22 cellular contexts compared by ENCODE assay signal in the genomic region with DNA sequence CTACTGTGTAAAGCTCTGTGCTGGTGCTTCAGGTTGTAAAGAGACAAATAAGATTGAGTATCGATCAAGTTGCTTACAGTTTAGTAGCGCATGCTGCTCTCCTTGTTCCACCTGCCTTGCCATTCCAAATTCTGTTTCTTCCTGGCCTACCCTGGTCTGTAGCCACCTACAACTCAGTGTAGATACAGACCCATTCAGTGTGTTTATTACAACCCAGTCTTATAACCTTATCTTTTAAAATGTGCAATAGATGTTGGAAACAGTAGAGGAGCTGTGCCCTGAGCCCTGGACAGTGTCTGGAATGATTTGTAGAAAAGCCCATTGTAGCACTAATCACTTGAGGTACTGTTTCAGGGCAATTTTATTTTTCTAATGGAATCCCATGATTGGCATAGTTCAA.
DNase-seq lines count a peak whose midpoint lies in the region; ATAC-seq, FAIRE-seq and TF ChIP-seq lines count a peak whose summit lies in the region.
"Had no signal": no experiment of that assay in that cellular context is flagged by ENCODE, and none has a peak within 500 bp of the region (broad histone marks: within the 10 kb centered on the region; RNA-seq: fewer than 3 reads in every experiment).

No MANE protein-coding gene starts in this region.

- H4K12ac ChIP-seq in trophoblast cell (ENCODE audit: low read depth, low read length) = no peak overlapping the region

- TF ChIP-seq EP300 in A549 (IDR thresholded peaks at IDR 0.05) = no peak

- CTCF ChIA-PET in A549 (lab: Yijun Ruan, JAX) = interaction anchor here (0.6 to 2.4 kb wide), 6 partner anchors 8 to 68 kb away, joined by 3 to 9 read pairs (median 4); a partner anchor contains a TSS

- no peak for TF ChIP-seq RAD21 in A549 (conservative IDR thresholded peaks at IDR 0.05 in 1 of 2, IDR thresholded peaks at IDR 0.05 in 1 of 2)

- no peak overlapping the region for H3K23ac ChIP-seq in trophoblast cell (ENCODE audit: low read length)

- H3K4ac ChIP-seq in trophoblast cell (ENCODE audit: low read depth, low read length) = no peak overlapping the region

- H3K27me3 ChIP-seq in trophoblast cell (ENCODE audit: insufficient read depth, low read length) (no peaks in the 10 kb centered on the region), MG63 (no peaks in the 10 kb centered on the region)

- peak overlapping the region; percentile 16 for H3K14ac ChIP-seq in trophoblast cell (ENCODE audit: low read length)

- ATAC-seq in A549 (peak in 1 of 2 experiments; percentile 15; a peak in 3 of 6 replicates), GM19455 (IDR thresholded peaks at IDR 0.05; ENCODE audit: unreplicated experiment) (no peak), GM21515 (IDR thresholded peaks at IDR 0.05; ENCODE audit: unreplicated experiment) (no peak)
- ATAC-seq: activated CD8-positive, alpha-beta memory T cell treated with anti-CD3 and anti-CD28 coated beads, Interleukin-2, amount 10 ng/mL, durations not matched to agents 7 days and 5 days; activated T-helper 17 cell treated with anti-CD3 and anti-CD28 coated beads, Interleukin-2, amount 50 U/mL, for 72 hours; naive thymus-derived CD4-positive, alpha-beta T cell had no signal

- H3K4me3 ChIP-seq in A549 = no peak overlapping the region
- H3K4me3 ChIP-seq in trophoblast cell (ENCODE audit: low read depth, low read length) = no peak overlapping the region
- H3K4me3 ChIP-seq in MG63 = no peak overlapping the region

- H2AK5ac ChIP-seq in trophoblast cell (ENCODE audit: low read length) = no peak overlapping the region

- in situ Hi-C loops in SK-MEL-5 (cut with HindIII; ENCODE audit: low pct_unique_long_range_greater_than_20kb, low sequenced_read_pairs) = no loop called here

- peak overlapping the region; percentile 25 for H2BK12ac ChIP-seq in trophoblast cell (ENCODE audit: low read length)

- H3K36me3 ChIP-seq in trophoblast cell (ENCODE audit: control insufficient read depth in 1 of 2, insufficient read depth in 2 of 2, low read length in 2 of 2) (no peaks in the 10 kb centered on the region), MG63 (no peaks in the 10 kb centered on the region)

- TF ChIP-seq POLR2A in A549 (IDR thresholded peaks at IDR 0.05; ENCODE audit: low read length) = no peak

- WGBS in A549 (ENCODE audit: missing lambda C conversion rate) = 92% methylated on average over 2 of the region's 2 CpGs
- no CpG with 5 or more reads among the region's 2 CpGs for WGBS in trophoblast cell (ENCODE audit: extremely low coverage, insufficient coverage, insufficient read length)

- H4K91ac ChIP-seq in trophoblast cell (ENCODE audit: low read depth, low read length) = peak overlapping the region; percentile 45

- H3K9me3 ChIP-seq in A549 (no peaks in the 10 kb centered on the region), trophoblast cell (ENCODE audit: insufficient read depth, low read depth, low read length) (no peaks in the 10 kb centered on the region), MG63 (no peaks in the 10 kb centered on the region)

- FAIRE-seq in A549 (lab: Jason Lieb, UNC) = no peak
- FAIRE-seq: A204.1, small intestine had no signal

- H3K79me1 ChIP-seq in trophoblast cell (ENCODE audit: low read length) = peaks cover 27% of the 10 kb centered on the region

- H3K27ac ChIP-seq in A549 = peak overlapping the region; percentile 85 to 91
- peak overlapping the region; percentile 88 for H3K27ac ChIP-seq in trophoblast cell (ENCODE audit: low read depth, low read length)

- POLR2A ChIA-PET in A549 (lab: Yijun Ruan, JAX) = no interaction called here

- H3K4me1 ChIP-seq in A549 = peaks cover 79% of the 10 kb centered on the region
- peaks cover 19 to 26% of the 10 kb centered on the region in 2 experiments for H3K4me1 ChIP-seq in trophoblast cell (ENCODE audit: control insufficient read depth in 1 of 2, insufficient read depth in 2 of 2, low read length in 2 of 2)

- peak overlapping the region; percentile 86 for H2BK120ac ChIP-seq in trophoblast cell (ENCODE audit: insufficient read depth, low read length, poor library complexity)

- H3K4me2 ChIP-seq in A549 (peak overlapping the region; percentile 84), trophoblast cell (ENCODE audit: low read length) (peak overlapping the region; percentile 24)

- peak overlapping the region; percentile 97 for H2BK5ac ChIP-seq in trophoblast cell (ENCODE audit: low read depth, low read length, poor library complexity)

- H3K9ac ChIP-seq in trophoblast cell (ENCODE audit: low read length) = no peak overlapping the region

- DNase-seq in A549 (ENCODE audit: low read depth in 1 of 2, low spot score in 1 of 2) = no peak
- DNase-seq in SK-MEL-5 (ENCODE audit: low read depth, low spot score) = peak; percentile 75
- DNase-seq in islet precursor cell = peak; percentile 53
- DNase-seq in trophoblast cell = no peak
- no peak for DNase-seq in MG63
- DNase-seq in AG20443 (ENCODE audit: low spot score) = no peak
- DNase-seq: activated CD4-positive, alpha-beta T cell treated with anti-CD3 and anti-CD28 coated beads for 1 hour; activated CD8-positive, alpha-beta memory T cell treated with anti-CD3 and anti-CD28 coated beads, Interleukin-2, amount 10 ng/mL, durations not matched to agents 7 days and 5 days; CD4-positive, alpha-beta T cell; effector CD4-positive, alpha-beta T cell; GOT3; naive thymus-derived CD4-positive, alpha-beta T cell; NCI-H526; PC-3; posterior cingulate gyrus; small intestine; stimulated activated CD4-positive, alpha-beta T cell treated with anti-CD3 and anti-CD28 coated beads, Interleukin-4, amount 100 ng/mL, for 24 hours; T-helper 9 cell had no signal

- peaks cover 19% of the 10 kb centered on the region for H3K79me2 ChIP-seq in trophoblast cell (ENCODE audit: control insufficient read depth, insufficient read depth, low read length, poor library complexity)

- no peak overlapping the region for H4K8ac ChIP-seq in trophoblast cell (ENCODE audit: low read depth, low read length)

- TF ChIP-seq CTCF in A549 (IDR thresholded peaks at IDR 0.05) = no peak

- H3K18ac ChIP-seq in trophoblast cell (ENCODE audit: low read length) = no peak overlapping the region

- H2AFZ ChIP-seq in trophoblast cell (ENCODE audit: insufficient read depth, low read length, poor library complexity) = no peak overlapping the region

TF ChIP-seq in A549, 52 proteins besides CTCF, POLR2A, EP300 and RAD21:
- no peak for TF ChIP-seq KDM5A (IDR thresholded peaks at IDR 0.05)
- TF ChIP-seq CBX2 (IDR thresholded peaks at IDR 0.05; ENCODE audit: borderline replicate concordance, low read depth) = no peak
- TF ChIP-seq, protein P1, sequence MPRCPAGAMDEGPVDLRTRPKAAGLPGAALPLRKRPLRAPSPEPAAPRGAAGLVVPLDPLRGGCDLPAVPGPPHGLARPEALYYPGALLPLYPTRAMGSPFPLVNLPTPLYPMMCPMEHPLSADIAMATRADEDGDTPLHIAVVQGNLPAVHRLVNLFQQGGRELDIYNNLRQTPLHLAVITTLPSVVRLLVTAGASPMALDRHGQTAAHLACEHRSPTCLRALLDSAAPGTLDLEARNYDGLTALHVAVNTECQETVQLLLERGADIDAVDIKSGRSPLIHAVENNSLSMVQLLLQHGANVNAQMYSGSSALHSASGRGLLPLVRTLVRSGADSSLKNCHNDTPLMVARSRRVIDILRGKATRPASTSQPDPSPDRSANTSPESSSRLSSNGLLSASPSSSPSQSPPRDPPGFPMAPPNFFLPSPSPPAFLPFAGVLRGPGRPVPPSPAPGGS (IDR thresholded peaks at IDR 0.05) = no peak

Comparison
In these comparisons a context has a peak if more than half of its experiments do, and no peak if none do; other contexts are left out.
1. DNase-seq: peak in SK-MEL-5 (single experiment) and islet precursor cell (single experiment); none in A549 (0 of 2), trophoblast cell (0 of 2), MG63 (single experiment) and AG20443 (single experiment).